ENCODE assay signal across 8 cellular contexts in the genomic region with DNA sequence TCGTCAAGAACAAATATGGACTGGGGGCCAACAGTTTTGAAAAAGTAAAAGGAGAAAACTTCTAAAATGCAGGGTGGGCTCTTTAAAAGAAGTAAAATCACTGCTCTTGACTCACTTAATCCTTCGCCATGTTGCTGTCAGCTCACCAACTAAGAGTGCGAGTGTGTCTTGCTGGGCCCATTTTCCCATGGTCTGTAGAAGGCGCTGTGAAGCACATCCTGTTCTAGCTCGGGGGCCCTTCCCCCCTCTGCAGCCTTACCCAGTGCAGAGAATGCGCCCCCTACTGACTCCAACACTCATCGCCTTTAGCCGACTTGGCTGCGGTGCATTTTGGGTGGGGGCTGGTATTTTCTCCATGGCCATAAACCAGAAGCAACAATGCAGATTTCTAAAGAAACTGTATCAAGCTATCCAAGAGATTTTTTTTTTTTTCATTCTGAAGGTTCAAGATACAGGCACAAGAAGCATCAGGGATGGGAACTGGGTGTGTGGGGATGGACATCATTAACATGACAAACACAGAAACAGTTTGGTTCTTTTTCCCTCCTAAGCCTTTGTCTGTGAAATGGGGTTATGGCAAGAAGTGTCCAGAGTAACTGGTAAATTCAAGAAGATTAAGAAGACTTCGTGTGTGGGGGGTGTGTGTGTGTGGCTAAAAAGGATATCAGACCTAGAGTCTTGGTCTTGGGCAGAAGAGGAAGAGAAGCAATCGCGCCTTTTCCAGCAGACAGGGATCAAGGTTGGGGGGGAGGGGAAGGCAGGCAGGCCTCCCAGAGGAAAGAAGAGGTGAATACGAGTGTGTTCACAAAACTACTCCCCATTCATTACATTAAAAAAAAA. TPM values are rescaled to one million over a fixed set of nuclear protein-coding genes. Genes with fewer than 3 reads are reported as not detected.
A peak's percentile ranks its signal among the peaks of the same experiment; 100 is the strongest.
DNase-seq lines count a peak whose midpoint lies in the region; ATAC-seq and TF ChIP-seq lines count a peak whose summit lies in the region.

No MANE protein-coding gene starts in this region.

- peak; percentile 99 for DNase-seq in GM12865 (ENCODE audit: low read depth)
- DNase-seq in NCI-H1417 treated with DMSO at 0.1 percent for 48 hours (lab: John Stamatoyannopoulos, UW) = peak; percentile 17
- peak; percentile 98 for DNase-seq in SW480 (ENCODE audit: low spot score)
- DNase-seq in amniotic stem cell (lab: John Stamatoyannopoulos, UW) = peak; percentile 92
- peak; percentile 86 for DNase-seq in left ventricle myocardium superior
- DNase-seq in prostate gland (ENCODE audit: low spot score) = peak; percentile 91

- no peaks in the 10 kb centered on the region for H3K27me3 ChIP-seq in prostate gland (replicated peaks; ENCODE audit: insufficient read depth)

- 5% methylated on average over 13 of the region's 13 CpGs for WGBS in prostate gland
- 8% methylated on average over 13 of the region's 13 CpGs for WGBS in urinary bladder

- intact Hi-C loops in left ventricle myocardium superior (cut with micrococcal nuclease) (no loop called here), prostate gland (cut with DNase I) (loop anchor here (1.0 to 2.0 kb wide), 2 partner anchors 111 to 135 kb away; partner anchors contain the start of gene BCAS4)

- H3K9me3 ChIP-seq in prostate gland = no peaks in the 10 kb centered on the region

- H3K27ac ChIP-seq in prostate gland (peak overlapping the region; percentile 69 to 98), urinary bladder (ENCODE audit: low read depth) (peak overlapping the region; percentile 28)

- H3K36me3 ChIP-seq in prostate gland (no peaks in the 10 kb centered on the region), urinary bladder (ENCODE audit: insufficient read depth) (no peaks in the 10 kb centered on the region)

- no peak for TF ChIP-seq POLR2A in prostate gland (IDR thresholded peaks at IDR 0.05)

- TF ChIP-seq CTCF in GM12865 (IDR thresholded peaks at IDR 0.05; ENCODE audit: insufficient read depth, low read depth, low read length, missing control alignments) (peak; percentile 99), prostate gland (IDR thresholded peaks at IDR 0.05) (peak; percentile 70 to 93 (median 84))

- peak; percentile 62 for ATAC-seq in HG02798 (IDR thresholded peaks at IDR 0.05; ENCODE audit: poor library complexity, unreplicated experiment)
- ATAC-seq in left ventricle myocardium superior = peak; percentile 56

- peak overlapping the region; percentile 98 for H3K4me3 ChIP-seq in GM12865 (ENCODE audit: low read depth, low read length)
- H3K4me3 ChIP-seq in prostate gland = peak overlapping the region; percentile 78 to 89
- peak overlapping the region; percentile 100 for H3K4me3 ChIP-seq in urinary bladder (ENCODE audit: low read depth, low read length)

- H3K4me1 ChIP-seq in prostate gland (replicated peaks) = peaks cover 5% of the 10 kb centered on the region
- no peaks in the 10 kb centered on the region for H3K4me1 ChIP-seq in urinary bladder (ENCODE audit: insufficient read depth)

RNA-seq across cellular contexts. Expression of gene ADNP, which starts 1.7 kb away (rescaled TPM):
- total RNA-seq in left ventricle myocardium superior (34.2 TPM), prostate gland (10 to 100 TPM; 46.8 to 84.7 TPM), urinary bladder (92.2 TPM)
- polyA plus RNA-seq in urinary bladder = 36.2 TPM

RNA-seq across cellular contexts. Expression of gene DPM1, which starts 28.8 kb away (rescaled TPM):
- 41.2 TPM for total RNA-seq in left ventricle myocardium superior
- 10 to 100 TPM; 31.6 to 61.6 TPM for total RNA-seq in prostate gland
- 56.3 TPM for total RNA-seq in urinary bladder
- polyA plus RNA-seq in urinary bladder = 56.3 TPM

RNA-seq across cellular contexts. Expression of gene MOCS3, which starts 29.1 kb away (rescaled TPM):
- 3.1 TPM for total RNA-seq in left ventricle myocardium superior
- 1 to 10 TPM; 6.6 to 7.9 TPM for total RNA-seq in prostate gland
- 4.9 TPM for total RNA-seq in urinary bladder
- 4.3 TPM for polyA plus RNA-seq in urinary bladder

Comparison
In these comparisons a context has a peak if more than half of its experiments do, and no peak if none do; other contexts are left out.
1. Peak in every context shown above with its lines: DNase-seq, ATAC-seq, H3K4me3 ChIP-seq and H3K27ac ChIP-seq.
2. DNase-seq: peak in every context shown above with its lines; median percentile 99 in GM12865; 98 in SW480; 92 in amniotic stem cell; 91 in prostate gland; 86 in left ventricle myocardium superior; 17 in NCI-H1417 treated with DMSO at 0.1 percent for 48 hours.